29 cellular contexts compared by ENCODE assay signal in the genomic region with DNA sequence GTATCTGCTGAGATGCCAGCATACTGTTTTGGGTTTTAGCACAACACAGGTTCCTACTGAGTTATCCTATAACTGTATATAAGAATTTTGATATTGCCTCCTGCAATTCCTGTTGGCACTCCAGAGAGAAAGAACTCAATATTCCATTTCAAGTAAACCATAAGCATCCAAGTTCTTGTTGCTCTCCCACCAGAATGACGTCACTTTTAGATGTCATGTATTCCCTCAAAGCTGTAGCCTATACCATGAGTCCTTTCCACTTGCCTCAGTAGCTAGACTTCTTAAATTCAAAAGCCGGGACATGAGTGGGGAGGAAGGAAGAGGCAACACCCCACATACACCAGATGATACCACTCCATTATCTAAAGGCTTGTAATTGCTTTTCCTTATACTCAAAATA.
"Had no signal": no experiment of that assay in that cellular context is flagged by ENCODE, and none has a peak within 500 bp of the region (broad histone marks: within the 10 kb centered on the region; RNA-seq: fewer than 3 reads in every experiment).

No MANE protein-coding gene starts in this region.

- H3K27ac ChIP-seq: ascending aorta, cardiac muscle cell, VCaP had no signal

- H3K4me1 ChIP-seq: ascending aorta had no signal

- ATAC-seq: activated CD8-positive, alpha-beta memory T cell treated with anti-CD3 and anti-CD28 coated beads, Interleukin-2, amount 10 ng/mL, durations not matched to agents 7 days and 5 days; activated CD8-positive, alpha-beta T cell treated with anti-CD3 and anti-CD28 coated beads, Interleukin-2, amount 10 ng/mL, durations not matched to agents 7 days and 5 days; activated naive CD8-positive, alpha-beta T cell treated with anti-CD3 and anti-CD28 coated beads, Interleukin-2, amount 50 U/mL, for 24 hours had no signal

- H3K4me3 ChIP-seq: ascending aorta, cardiac muscle cell had no signal

- H3K9me3 ChIP-seq: ascending aorta had no signal

- H3K27me3 ChIP-seq: ascending aorta, cardiac muscle cell had no signal

- FAIRE-seq: bronchial epithelial cell, TTC549 had no signal

- DNase-seq: activated B cell treated with CpG ODN at 0.5 μM for 24 hours; activated CD4-positive, alpha-beta memory T cell treated with anti-CD3 and anti-CD28 coated beads, Interleukin-2, amount 10 ng/mL, durations not matched to agents 7 days and 5 days; activated CD4-positive, alpha-beta T cell treated with anti-CD3 and anti-CD28 coated beads for 4 hours; activated CD4-positive, alpha-beta T cell treated with anti-CD3 and anti-CD28 coated beads, Interleukin-2, amount 10 ng/mL, durations not matched to agents 7 days and 5 days; activated CD4-positive, alpha-beta T cell treated with anti-CD3 and anti-CD28 coated beads, Interleukin-2, amount 50 U/mL, for 48 hours; activated CD4-positive, CD25-positive, alpha-beta regulatory T cell treated with anti-CD3 and anti-CD28 coated beads, Interleukin-2, amount 50 U/mL, for 72 hours; activated CD8-positive, alpha-beta memory T cell treated with anti-CD3 and anti-CD28 coated beads for 24 hours; activated CD8-positive, alpha-beta memory T cell treated with anti-CD3 and anti-CD28 coated beads, Interleukin-2, amount 10 ng/mL, durations not matched to agents 7 days and 5 days; activated CD8-positive, alpha-beta memory T cell treated with anti-CD3 and anti-CD28 coated beads, Interleukin-2, amount 50 U/mL, for 48 hours; activated CD8-positive, alpha-beta T cell treated with anti-CD3 and anti-CD28 coated beads, Interleukin-2, amount 10 ng/mL, durations not matched to agents 7 days and 5 days; activated effector memory CD4-positive, alpha-beta T cell treated with Interleukin-2 at 50 U/mL for 16 hours; activated gamma-delta T cell; activated naive CD4-positive, alpha-beta T cell treated with anti-CD3 and anti-CD28 coated beads, Interleukin-2, amount 10 ng/mL, durations not matched to agents 7 days and 5 days; activated naive CD4-positive, alpha-beta T cell treated with Interleukin-2 at 50 U/mL for 16 hours; activated naive CD8-positive, alpha-beta T cell treated with anti-CD3 and anti-CD28 coated beads, Interleukin-2, amount 10 ng/mL, durations not matched to agents 7 days and 5 days; activated naive CD8-positive, alpha-beta T cell treated with anti-CD3 and anti-CD28 coated beads, Interleukin-2, amount 50 U/mL, for 24 hours; activated T-cell treated with anti-CD3 and anti-CD28 coated beads, Interleukin-2, amount 50 U/mL, for 24 hours; activated T-cell treated with anti-CD3 and anti-CD28 coated beads, Interleukin-2, amount 50 U/mL, for 48 hours; amygdala; anterior cingulate cortex; caudate nucleus; cerebellar nuclear complex; T-helper 2 cell; T-helper 9 cell had no signal

- H3K36me3 ChIP-seq: ascending aorta, cardiac muscle cell had no signal
